1 cellular context compared by ENCODE assay signal in the genomic region with DNA sequence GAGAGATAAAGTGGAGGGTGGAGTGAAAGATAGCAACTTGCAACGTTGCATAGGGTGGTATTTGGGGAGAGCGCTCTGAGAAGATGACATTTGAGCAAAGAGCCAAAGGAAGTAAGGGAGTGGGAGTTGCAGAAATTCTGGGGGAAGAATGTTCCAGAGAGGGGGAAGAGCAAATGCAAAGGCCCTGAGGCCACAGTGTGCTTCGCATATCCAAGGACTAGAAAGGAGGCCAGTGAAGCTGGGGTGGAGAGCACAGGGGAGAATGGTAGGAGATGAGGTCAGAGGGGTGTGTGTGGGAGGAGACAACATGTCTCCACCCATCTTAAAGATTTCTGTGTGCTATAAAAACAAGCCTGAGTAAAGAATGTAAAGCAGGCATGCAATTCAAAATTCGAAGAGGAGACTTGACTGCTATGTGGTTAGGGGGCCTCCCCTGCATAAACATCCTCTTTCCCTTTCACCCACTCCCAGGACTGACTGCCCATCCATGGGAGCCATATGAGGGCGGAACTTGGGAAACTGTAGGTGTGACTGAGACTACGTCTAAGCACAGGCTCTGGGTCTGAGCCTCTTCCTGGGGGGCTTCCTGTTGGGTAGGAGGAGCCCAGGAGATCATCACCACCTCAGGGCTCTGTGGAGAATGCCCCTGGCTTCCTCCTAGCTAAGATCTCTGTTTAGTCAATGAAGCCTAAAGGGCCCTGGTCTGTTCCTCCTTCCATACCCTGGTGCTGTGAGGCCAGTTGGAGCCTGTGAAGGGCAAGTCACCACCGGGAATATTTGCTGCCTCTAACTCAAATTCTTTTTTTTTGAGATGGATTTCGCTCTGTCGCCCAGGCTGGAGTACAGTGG.
TF ChIP-seq lines count a peak whose summit lies in the region.

No MANE protein-coding gene starts in this region.

TF ChIP-seq in endothelial cell of umbilical vein, 7 proteins besides CTCF, POLR2A, EP300 and RAD21 (continued from another document):
- TF ChIP-seq, protein P1, sequence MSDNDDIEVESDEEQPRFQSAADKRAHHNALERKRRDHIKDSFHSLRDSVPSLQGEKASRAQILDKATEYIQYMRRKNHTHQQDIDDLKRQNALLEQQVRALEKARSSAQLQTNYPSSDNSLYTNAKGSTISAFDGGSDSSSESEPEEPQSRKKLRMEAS (IDR thresholded peaks at IDR 0.05; ENCODE audit: insufficient read depth, insufficient read length) = no peak
- no peak for TF ChIP-seq POLR2AphosphoS5 (IDR thresholded peaks at IDR 0.05; ENCODE audit: insufficient read depth, low read depth, low read length)
